In the genomic region with DNA sequence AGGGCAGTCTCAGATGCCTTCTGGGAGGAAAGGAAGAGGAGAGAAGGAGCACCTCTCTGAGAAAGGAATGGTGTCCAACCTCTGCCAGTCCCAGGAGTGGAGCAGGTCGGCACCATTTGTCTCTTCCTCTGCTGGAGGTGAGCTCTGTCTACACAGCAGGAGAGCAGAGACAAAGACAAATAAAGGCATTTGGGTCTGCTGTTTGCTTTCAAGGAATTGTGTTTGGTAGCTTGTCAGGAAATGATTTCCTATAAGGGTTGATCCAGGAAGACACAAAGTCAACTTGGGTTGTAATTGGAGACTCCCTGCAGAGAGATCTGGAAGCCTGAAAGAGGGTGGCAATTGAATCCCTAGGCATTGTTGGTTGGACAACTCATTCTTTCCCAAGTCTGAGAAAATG, we compare ENCODE assay signal across 25 cellular contexts.
"Had no signal": no experiment of that assay in that cellular context is flagged by ENCODE, and none has a peak within 500 bp of the region (broad histone marks: within the 10 kb centered on the region; RNA-seq: fewer than 3 reads in every experiment).

No MANE protein-coding gene starts in this region.

- H3K4me1 ChIP-seq: lower lobe of right lung, sigmoid colon, vagina had no signal

- ATAC-seq: activated CD4-positive, alpha-beta T cell treated with anti-CD3 and anti-CD28 coated beads for 36 hours; activated T-cell treated with anti-CD3 and anti-CD28 coated beads, Interleukin-2, amount 50 U/mL, for 4 hours; foreskin keratinocyte; lower lobe of right lung; stimulated activated naive B cell treated with anti-CD40 and anti-IgM and Interleukin-4, amounts not matched to agents 10 μg/mL and 1 μg/mL and 100 μg/mL, for 72 hours had no signal

- H3K27ac Mint-ChIP-seq: activated B cell treated with CpG ODN at 0.5 μM for 24 hours; activated CD4-positive, alpha-beta T cell treated with anti-CD3 and anti-CD28 coated beads for 36 hours; activated naive CD8-positive, alpha-beta T cell treated with anti-CD3 and anti-CD28 coated beads for 36 hours; activated T-helper 2 cell treated with anti-CD3 and anti-CD28 coated beads, Interferon-gamma antibody, Interleukin-2, Interleukin-4, amounts not matched to agents 10 μg/mL and 5 μg/mL and 100 μg/mL, durations not matched to agents 14 hours and 24 hours and 36 hours; naive B cell; progenitor cell of endocrine pancreas; stimulated activated naive B cell treated with anti-CD40 and anti-IgM and Interleukin-4, amounts not matched to agents 10 μg/mL and 1 μg/mL and 100 μg/mL, for 72 hours; type B pancreatic cell had no signal

- H3K9me3 Mint-ChIP-seq: activated B cell treated with CpG ODN at 0.5 μM for 24 hours; activated naive CD8-positive, alpha-beta T cell treated with anti-CD3 and anti-CD28 coated beads for 36 hours; activated T-cell treated with anti-CD3 and anti-CD28 coated beads, Interleukin-2, amount 50 U/mL, for 4 hours; activated T-helper 2 cell treated with anti-CD3 and anti-CD28 coated beads, Interferon-gamma antibody, Interleukin-2, Interleukin-4, amounts not matched to agents 10 μg/mL and 5 μg/mL and 100 μg/mL, durations not matched to agents 14 hours and 24 hours and 36 hours; naive B cell; stimulated activated naive B cell treated with anti-CD40 and anti-IgM and Interleukin-4, amounts not matched to agents 10 μg/mL and 1 μg/mL and 100 μg/mL, for 72 hours; type B pancreatic cell had no signal

- H3K4me3 ChIP-seq: lower lobe of right lung, sigmoid colon, thoracic aorta, vagina had no signal

- H3K36me3 Mint-ChIP-seq: activated naive CD8-positive, alpha-beta T cell treated with anti-CD3 and anti-CD28 coated beads for 36 hours; naive B cell; stimulated activated naive B cell treated with anti-CD40 and anti-IgM and Interleukin-4, amounts not matched to agents 10 μg/mL and 1 μg/mL and 100 μg/mL, for 72 hours; type B pancreatic cell had no signal

- DNase-seq: activated B cell treated with CpG ODN at 0.5 μM for 24 hours; activated CD4-positive, alpha-beta T cell treated with anti-CD3 and anti-CD28 coated beads for 36 hours; activated CD4-positive, alpha-beta T cell treated with anti-CD3 and anti-CD28 coated beads, Interleukin-2, amount 50 U/mL, for 4 hours; activated CD8-positive, alpha-beta memory T cell treated with anti-CD3 and anti-CD28 coated beads for 24 hours; activated CD8-positive, alpha-beta memory T cell treated with anti-CD3 and anti-CD28 coated beads, Interleukin-2, amount 50 U/mL, for 4 hours; activated naive CD4-positive, alpha-beta T cell; activated naive CD8-positive, alpha-beta T cell treated with anti-CD3 and anti-CD28 coated beads for 36 hours; activated T-cell treated with anti-CD3 and anti-CD28 coated beads, Interleukin-2, amount 50 U/mL, for 4 hours; amniotic stem cell; cortex of kidney; foreskin keratinocyte; kidney; lower lobe of right lung; naive B cell; retina; sigmoid colon; stimulated activated CD4-positive, alpha-beta T cell treated with anti-CD3 and anti-CD28 coated beads, Interleukin-2, amount 100 ng/mL, for 48 hours; stimulated activated CD8-positive, alpha-beta memory T cell treated with anti-CD3 and anti-CD28 coated beads, Interleukin-4, amount 100 ng/mL, for 48 hours; stimulated activated naive B cell treated with anti-CD40 and anti-IgM and Interleukin-4, amounts not matched to agents 10 μg/mL and 1 μg/mL and 100 μg/mL, for 72 hours; T1000 had no signal

- H3K27me3 ChIP-seq: sigmoid colon, vagina had no signal

- H3K27ac ChIP-seq: foreskin keratinocyte, lower lobe of right lung, sigmoid colon, thoracic aorta, vagina had no signal

- H3K4me3 Mint-ChIP-seq: activated B cell treated with CpG ODN at 0.5 μM for 24 hours; activated CD4-positive, alpha-beta T cell treated with anti-CD3 and anti-CD28 coated beads for 36 hours; activated naive CD8-positive, alpha-beta T cell treated with anti-CD3 and anti-CD28 coated beads for 36 hours; activated T-cell treated with anti-CD3 and anti-CD28 coated beads, Interleukin-2, amount 50 U/mL, for 4 hours; naive B cell; stimulated activated naive B cell treated with anti-CD40 and anti-IgM and Interleukin-4, amounts not matched to agents 10 μg/mL and 1 μg/mL and 100 μg/mL, for 72 hours; type B pancreatic cell had no signal

- H3K9me3 ChIP-seq: lower lobe of right lung, sigmoid colon, thoracic aorta, vagina had no signal

- H3K4me1 Mint-ChIP-seq: activated B cell treated with CpG ODN at 0.5 μM for 24 hours; activated CD4-positive, alpha-beta T cell treated with anti-CD3 and anti-CD28 coated beads for 36 hours; activated naive CD8-positive, alpha-beta T cell treated with anti-CD3 and anti-CD28 coated beads for 36 hours; naive B cell; stimulated activated naive B cell treated with anti-CD40 and anti-IgM and Interleukin-4, amounts not matched to agents 10 μg/mL and 1 μg/mL and 100 μg/mL, for 72 hours had no signal

- H3K36me3 ChIP-seq: lower lobe of right lung, sigmoid colon, thoracic aorta, vagina had no signal
